12 cellular contexts compared by ENCODE assay signal in the genomic region with DNA sequence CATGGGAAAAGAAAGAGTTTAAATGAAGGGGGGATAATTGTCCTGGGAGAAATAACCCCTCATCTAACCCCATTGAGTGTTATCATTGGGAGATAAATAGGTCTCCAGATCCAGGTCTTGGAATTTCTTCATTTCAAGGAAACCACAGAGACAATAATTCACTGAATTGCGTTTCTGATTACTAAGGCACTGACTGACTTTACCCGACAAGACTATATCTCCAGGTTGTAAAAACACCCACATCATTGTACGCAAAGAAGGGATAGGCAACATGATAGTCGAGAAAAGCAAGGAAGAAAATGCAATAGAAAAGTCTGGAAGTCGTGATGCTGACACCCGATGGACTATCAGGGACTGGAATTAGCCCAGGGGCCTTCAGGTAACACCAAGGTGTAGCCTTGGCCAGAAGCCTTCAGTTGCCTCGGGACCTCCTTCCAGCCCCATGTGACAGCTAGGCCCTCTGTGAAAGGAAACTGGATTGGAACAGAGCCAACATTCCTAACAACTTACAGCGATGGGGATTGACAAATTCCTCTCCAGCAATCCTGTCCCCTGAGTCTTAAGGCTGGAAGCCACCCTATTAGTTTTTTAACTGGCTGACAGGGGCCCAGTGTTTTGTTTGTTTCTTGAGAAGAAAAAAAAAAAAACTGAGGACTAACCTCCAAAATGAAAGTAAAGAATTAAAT.
DNase-seq lines count a peak whose midpoint lies in the region; ATAC-seq and TF ChIP-seq lines count a peak whose summit lies in the region.
"Had no signal": no experiment of that assay in that cellular context is flagged by ENCODE, and none has a peak within 500 bp of the region (broad histone marks: within the 10 kb centered on the region; RNA-seq: fewer than 3 reads in every experiment).

No MANE protein-coding gene starts in this region.

- H3K79me2 ChIP-seq in ACC112 (ENCODE audit: control insufficient read depth, insufficient read depth, low read length, unreplicated experiment): no peaks in the 10 kb centered on the region

- peak; percentile 64 for DNase-seq in HK-2 (ENCODE audit: unreplicated experiment)
- peak; percentile 30 for DNase-seq in astrocyte of the spinal cord (ENCODE audit: low read depth, low spot score)
- peak; percentile 27 for DNase-seq in iPS-NIHi11 (ENCODE audit: low spot score)
- no peak for DNase-seq in activated effector memory CD4-positive, alpha-beta T cell treated with anti-CD3 and anti-CD28 coated beads, Interleukin-2, amount 50 U/mL, for 16 hours
- DNase-seq in nephron progenitor cell: no peak
- no peak for DNase-seq in HEK293T (ENCODE audit: extremely low spot score)
- DNase-seq: activated CD8-positive, alpha-beta memory T cell treated with anti-CD3 and anti-CD28 coated beads, Interleukin-2, amount 50 U/mL, for 48 hours; NCI-H526 treated with DMSO at 0.1 percent for 48 hours had no signal

- H3K4me1 Mint-ChIP-seq in nephron progenitor cell: no peaks in the 10 kb centered on the region

- TF ChIP-seq CTCF in astrocyte of the spinal cord (IDR thresholded peaks at IDR 0.05; ENCODE audit: low read depth, low read length) (no peak), nephron progenitor cell (IDR thresholded peaks at IDR 0.05) (no peak)

- in situ Hi-C loops in astrocyte of the spinal cord (cut with HindIII; ENCODE audit: low sequenced_read_pairs): no loop called here

- H3K4me3 ChIP-seq in ACC112 (ENCODE audit: low read depth, low read length) (peak overlapping the region; percentile 37), astrocyte of the spinal cord (ENCODE audit: low read depth, low read length) (no peak overlapping the region)
- H3K4me3 ChIP-seq: body of pancreas had no signal

- H3K27me3 ChIP-seq in ACC112 (ENCODE audit: insufficient read depth, low read length): no peaks in the 10 kb centered on the region
- H3K27me3 ChIP-seq: body of pancreas had no signal

- H3K4me3 Mint-ChIP-seq in nephron progenitor cell: no peak overlapping the region

- no peaks in the 10 kb centered on the region for H3K36me3 ChIP-seq in ACC112 (ENCODE audit: insufficient read depth, low read length)

- H3K27ac ChIP-seq in ACC112 (ENCODE audit: low read depth, low read length): peak overlapping the region; percentile 77
- H3K27ac ChIP-seq: body of pancreas, C4-2B had no signal

- H3K27ac Mint-ChIP-seq in nephron progenitor cell: no peak overlapping the region

- CTCF ChIA-PET in HEK293T (lab: Yijun Ruan, JAX): no interaction called here

- H3K36me3 Mint-ChIP-seq in nephron progenitor cell (ENCODE audit: low read depth): peaks cover 16% of the 10 kb centered on the region

- POLR2A ChIA-PET in HEK293T (lab: Yijun Ruan, JAX): no interaction called here

- no peaks in the 10 kb centered on the region for H3K27me3 Mint-ChIP-seq in nephron progenitor cell (ENCODE audit: low read depth, poor library complexity)

- H2AFZ ChIP-seq in ACC112 (ENCODE audit: low read length, unreplicated experiment): no peak overlapping the region

- H3K4me1 ChIP-seq in ACC112 (ENCODE audit: control insufficient read depth, insufficient read depth, low read length, unreplicated experiment): peaks cover 29% of the 10 kb centered on the region
- H3K4me1 ChIP-seq: body of pancreas had no signal

- ATAC-seq in HG02763 (IDR thresholded peaks at IDR 0.05; ENCODE audit: unreplicated experiment): no peak
- ATAC-seq: body of pancreas had no signal

- H3K9me3 Mint-ChIP-seq in nephron progenitor cell: peaks cover 34% of the 10 kb centered on the region

TF ChIP-seq in HEK293T, 16 proteins besides CTCF, POLR2A, EP300 and RAD21:
- no peak for TF ChIP-seq FOXA1 (IDR thresholded peaks at IDR 0.05)
- TF ChIP-seq SP1 (IDR thresholded peaks at IDR 0.05): no peak
- no peak for TF ChIP-seq SUZ12 (IDR thresholded peaks at IDR 0.05)
- no peak for TF ChIP-seq FOXK2 (IDR thresholded peaks at IDR 0.05)
- TF ChIP-seq ELF4 (IDR thresholded peaks at IDR 0.05): no peak
- no peak for TF ChIP-seq ARNT (IDR thresholded peaks at IDR 0.05)
- TF ChIP-seq NFRKB (IDR thresholded peaks at IDR 0.05): no peak
- no peak for TF ChIP-seq CTBP1 (IDR thresholded peaks at IDR 0.05; ENCODE audit: borderline replicate concordance)
- TF ChIP-seq LEF1 (IDR thresholded peaks at IDR 0.05; ENCODE audit: borderline replicate concordance): no peak
- TF ChIP-seq, protein P1, sequence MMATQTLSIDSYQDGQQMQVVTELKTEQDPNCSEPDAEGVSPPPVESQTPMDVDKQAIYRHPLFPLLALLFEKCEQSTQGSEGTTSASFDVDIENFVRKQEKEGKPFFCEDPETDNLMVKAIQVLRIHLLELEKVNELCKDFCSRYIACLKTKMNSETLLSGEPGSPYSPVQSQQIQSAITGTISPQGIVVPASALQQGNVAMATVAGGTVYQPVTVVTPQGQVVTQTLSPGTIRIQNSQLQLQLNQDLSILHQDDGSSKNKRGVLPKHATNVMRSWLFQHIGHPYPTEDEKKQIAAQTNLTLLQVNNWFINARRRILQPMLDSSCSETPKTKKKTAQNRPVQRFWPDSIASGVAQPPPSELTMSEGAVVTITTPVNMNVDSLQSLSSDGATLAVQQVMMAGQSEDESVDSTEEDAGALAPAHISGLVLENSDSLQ (IDR thresholded peaks at IDR 0.05): no peak
- TF ChIP-seq HDGF (IDR thresholded peaks at IDR 0.05; ENCODE audit: borderline replicate concordance): no peak
- no peak for TF ChIP-seq TARDBP (IDR thresholded peaks at IDR 0.05)
TF ChIP-seq in HEK293T: peak in this region for 0.

Comparison
In these comparisons a context has a peak if more than half of its experiments do, and no peak if none do; other contexts are left out.
1. DNase-seq: peak in HK-2 (single experiment), astrocyte of the spinal cord (single experiment) and iPS-NIHi11 (single experiment); none in activated effector memory CD4-positive, alpha-beta T cell treated with anti-CD3 and anti-CD28 coated beads, Interleukin-2, amount 50 U/mL, for 16 hours (single experiment), nephron progenitor cell (single experiment) and HEK293T (single experiment).